ENCODE assay signal across 1 cellular context in the genomic region with DNA sequence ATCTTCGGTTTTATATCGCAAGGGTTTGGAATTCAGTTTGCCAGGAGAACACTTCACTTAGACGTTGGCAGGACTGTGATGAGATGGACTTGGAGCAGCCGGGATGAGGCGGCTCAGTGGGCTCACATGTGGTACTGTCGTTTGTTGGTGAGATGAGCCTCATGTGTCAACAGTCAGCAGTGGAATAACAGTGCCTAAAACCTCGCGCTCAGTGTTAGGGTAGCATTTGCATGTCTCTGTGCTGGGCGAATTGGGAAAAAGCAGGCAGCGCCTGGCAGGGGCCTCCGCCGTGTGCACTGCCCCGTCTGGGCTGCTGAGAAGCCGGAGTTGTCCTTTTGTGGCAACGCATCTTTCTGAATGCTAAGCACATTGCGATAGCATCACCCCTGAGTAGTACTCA.
TF ChIP-seq lines count a peak whose summit lies in the region.

No MANE protein-coding gene starts in this region.

TF ChIP-seq in WTC11, 78 proteins besides CTCF, POLR2A, EP300 and RAD21 (continued from another document):
- TF ChIP-seq ZNF317 (CRISPR knock-in tag; IDR thresholded peaks at IDR 0.05; ENCODE audit: borderline replicate concordance, low read depth) = no peak
- TF ChIP-seq GABPB1 (CRISPR knock-in tag; IDR thresholded peaks at IDR 0.05) = no peak
- TF ChIP-seq ZNF121 (CRISPR knock-in tag; IDR thresholded peaks at IDR 0.05) = no peak
- TF ChIP-seq, protein P1, sequence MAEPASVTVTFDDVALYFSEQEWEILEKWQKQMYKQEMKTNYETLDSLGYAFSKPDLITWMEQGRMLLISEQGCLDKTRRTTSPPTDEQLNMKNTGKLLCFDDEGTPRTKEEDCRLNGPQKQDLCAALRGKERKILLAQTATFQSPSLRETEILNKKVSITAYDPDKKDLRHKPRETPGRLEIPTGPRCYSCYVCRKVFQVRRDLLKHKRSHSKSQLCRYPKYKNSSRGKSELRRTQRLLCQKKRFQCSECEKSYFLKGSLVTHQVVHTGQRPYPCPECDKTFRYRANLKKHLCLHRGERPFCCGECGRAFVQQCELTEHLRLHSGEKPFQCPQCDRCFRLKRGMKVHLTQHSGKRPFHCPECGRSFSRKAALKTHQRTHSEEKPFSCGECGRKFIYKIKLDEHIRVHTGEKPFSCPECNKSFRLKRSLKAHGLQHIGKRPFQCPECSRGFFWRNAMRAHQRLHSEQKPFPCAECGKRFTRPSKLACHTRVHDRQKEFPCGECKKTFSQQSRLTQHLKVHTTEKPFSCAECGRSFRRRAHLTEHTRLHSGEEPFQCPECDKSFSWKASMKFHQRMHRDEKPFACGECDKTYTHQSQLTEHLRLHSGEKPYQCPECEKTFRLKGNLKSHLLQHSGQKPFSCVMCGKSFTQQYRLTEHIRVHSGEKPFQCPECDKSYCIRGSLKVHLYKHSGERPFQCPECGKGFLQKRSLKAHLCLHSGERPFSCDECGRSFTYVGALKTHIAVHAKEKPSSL (CRISPR knock-in tag; conservative IDR thresholded peaks at IDR 0.05) = no peak
- TF ChIP-seq ZNF416 (CRISPR knock-in tag; IDR thresholded peaks at IDR 0.05) = no peak
- TF ChIP-seq ZNF263 (CRISPR knock-in tag; IDR thresholded peaks at IDR 0.05; ENCODE audit: low read depth) = no peak
- no peak for TF ChIP-seq GRHL2 (CRISPR knock-in tag; IDR thresholded peaks at IDR 0.05; ENCODE audit: insufficient replicate concordance, severe bottlenecking)
- TF ChIP-seq FOXP1 (CRISPR knock-in tag; IDR thresholded peaks at IDR 0.05; ENCODE audit: borderline replicate concordance) = no peak
TF ChIP-seq in WTC11: peak in this region for 0.
